In genomic region chr13:65940720-65941119, GRCh38 we compare ENCODE assay signal across 24 cellular contexts.
DNase-seq lines count a peak whose midpoint lies in the region; TF ChIP-seq lines count a peak whose summit lies in the region.
"Had no signal": no experiment of that assay in that cellular context is flagged by ENCODE, and none has a peak within 500 bp of the region (broad histone marks: within the 10 kb centered on the region; RNA-seq: fewer than 3 reads in every experiment).

No MANE protein-coding gene starts in this region.

- H3K4me2 ChIP-seq in neuronal stem cell (ENCODE audit: insufficient read depth, low read length, poor library complexity, severe bottlenecking) = no peak overlapping the region

- peaks cover 0 to 1% of the 10 kb centered on the region in 2 donors for H3K4me1 ChIP-seq in neuronal stem cell (ENCODE audit: control insufficient read depth in 2 of 2, insufficient read depth in 1 of 2, low read depth in 1 of 2, low read length in 2 of 2)
- H3K4me1 ChIP-seq: parathyroid adenoma, upper lobe of left lung had no signal

- no peak overlapping the region for H3K4me3 ChIP-seq in neuronal stem cell (ENCODE audit: low read length in 2 of 2)
- H3K4me3 ChIP-seq in WERI-Rb-1 (ENCODE audit: low read depth, low read length) = no peak overlapping the region
- H3K4me3 ChIP-seq: GM23248, upper lobe of left lung had no signal

- H3K4ac ChIP-seq in neuronal stem cell (ENCODE audit: low read length) = no peak overlapping the region

- no peak overlapping the region for H3K18ac ChIP-seq in neuronal stem cell (ENCODE audit: low read length)

- H3K27me3 ChIP-seq in neuronal stem cell (ENCODE audit: control insufficient read depth in 3 of 3, insufficient read depth in 3 of 3, low read depth in 1 of 3, low read length in 3 of 3) (no peaks in the 10 kb centered on the region), WERI-Rb-1 (ENCODE audit: insufficient read depth, low read depth, severe bottlenecking) (no peaks in the 10 kb centered on the region)
- H3K27me3 ChIP-seq: BE2C, upper lobe of left lung had no signal

- no peak overlapping the region for H3K27ac ChIP-seq in neuronal stem cell (replicated peaks; ENCODE audit: low read length)
- H3K27ac ChIP-seq in WERI-Rb-1 = no peak overlapping the region
- H3K27ac ChIP-seq: GM23248, parathyroid adenoma, upper lobe of left lung had no signal

- no peaks in the 10 kb centered on the region for H3K4me1 Mint-ChIP-seq in activated CD4-positive, alpha-beta T cell treated with anti-CD3 and anti-CD28 coated beads, Interleukin-2, amount 10 ng/mL, durations not matched to agents 7 days and 5 days
- H3K4me1 Mint-ChIP-seq: activated CD4-positive, alpha-beta T cell treated with anti-CD3 and anti-CD28 coated beads for 36 hours; T-cell had no signal

- H2AFZ ChIP-seq in neuronal stem cell (ENCODE audit: low read length) = peak overlapping the region; percentile 1
- H2AFZ ChIP-seq: GM23248, parathyroid adenoma had no signal

- H2BK12ac ChIP-seq in neuronal stem cell (ENCODE audit: low read length) = no peak overlapping the region

- no peak overlapping the region for H2BK15ac ChIP-seq in neuronal stem cell (ENCODE audit: low read length)

- no peak overlapping the region for H4K8ac ChIP-seq in neuronal stem cell (ENCODE audit: low read depth, low read length)

- POLR2A ChIA-PET in activated CD4-positive, alpha-beta T cell treated with anti-CD3 and anti-CD28 coated beads, Interleukin-2, amount 10 ng/mL, durations not matched to agents 7 days and 5 days (lab: Charles Lee) = no interaction called here

- no peak overlapping the region for H2BK5ac ChIP-seq in neuronal stem cell (ENCODE audit: low read length)

- H3K9ac ChIP-seq in neuronal stem cell (ENCODE audit: low read depth, low read length, poor library complexity) = no peak overlapping the region
- H3K9ac ChIP-seq: GM23248, parathyroid adenoma had no signal

- no peaks in the 10 kb centered on the region for H3K79me1 ChIP-seq in neuronal stem cell (ENCODE audit: low read depth, low read length)

- CTCF ChIA-PET in activated CD4-positive, alpha-beta T cell treated with anti-CD3 and anti-CD28 coated beads, Interleukin-2, amount 10 ng/mL, durations not matched to agents 7 days and 5 days (lab: Charles Lee) = no interaction called here

- no peaks in the 10 kb centered on the region for H3K9me3 ChIP-seq in neuronal stem cell (replicated peaks in 1 of 2; ENCODE audit: control insufficient read depth in 2 of 2, insufficient read depth in 1 of 2, low read depth in 1 of 2, low read length in 2 of 2)
- H3K9me3 ChIP-seq in WERI-Rb-1 (ENCODE audit: severe bottlenecking) = no peaks in the 10 kb centered on the region
- H3K9me3 ChIP-seq: BE2C, upper lobe of left lung had no signal

- no peak overlapping the region for H3K14ac ChIP-seq in neuronal stem cell (ENCODE audit: low read length)

- H3K36me3 ChIP-seq in neuronal stem cell (replicated peaks in 1 of 2; ENCODE audit: control insufficient read depth in 2 of 2, insufficient read depth in 2 of 2, low read length in 2 of 2) (no peaks in the 10 kb centered on the region), WERI-Rb-1 (no peaks in the 10 kb centered on the region)
- H3K36me3 ChIP-seq: BE2C, upper lobe of left lung had no signal

- no peak overlapping the region for H4K91ac ChIP-seq in neuronal stem cell (ENCODE audit: low read depth, low read length, poor library complexity)

- H3K36me3 Mint-ChIP-seq in activated CD4-positive, alpha-beta T cell treated with anti-CD3 and anti-CD28 coated beads, Interleukin-2, amount 10 ng/mL, durations not matched to agents 7 days and 5 days (ENCODE audit: low read depth) = no peaks in the 10 kb centered on the region
- H3K36me3 Mint-ChIP-seq: mesothelial cell of epicardium; natural killer cell treated with Interleukin-12 subunit alpha and Interleukin-12 subunit beta and Interleukin-15 and Interleukin-18, amount 100 ng/mL, for 72 hours; T-cell had no signal

- no peak overlapping the region for H2BK120ac ChIP-seq in neuronal stem cell (ENCODE audit: low read depth, low read length)

- H3K9me3 Mint-ChIP-seq in activated CD4-positive, alpha-beta T cell treated with anti-CD3 and anti-CD28 coated beads, Interleukin-2, amount 10 ng/mL, durations not matched to agents 7 days and 5 days = no peaks in the 10 kb centered on the region
- H3K9me3 Mint-ChIP-seq: HFFc6; mesothelial cell of epicardium; natural killer cell treated with Interleukin-12 subunit alpha and Interleukin-12 subunit beta and Interleukin-15 and Interleukin-18, amount 100 ng/mL, for 72 hours had no signal

- H2AK5ac ChIP-seq in neuronal stem cell (ENCODE audit: low read depth, low read length) = no peak overlapping the region

- TF ChIP-seq CTCF in WERI-Rb-1 (IDR thresholded peaks at IDR 0.05; ENCODE audit: low read depth, low read length) = no peak

- no peaks in the 10 kb centered on the region for H3K27me3 Mint-ChIP-seq in activated CD4-positive, alpha-beta T cell treated with anti-CD3 and anti-CD28 coated beads, Interleukin-2, amount 10 ng/mL, durations not matched to agents 7 days and 5 days
- H3K27me3 Mint-ChIP-seq: activated CD4-positive, alpha-beta T cell treated with anti-CD3 and anti-CD28 coated beads for 36 hours; natural killer cell treated with Interleukin-12 subunit alpha and Interleukin-12 subunit beta and Interleukin-15 and Interleukin-18, amount 100 ng/mL, for 72 hours; T-cell had no signal

- H3K27ac Mint-ChIP-seq in activated CD4-positive, alpha-beta T cell treated with anti-CD3 and anti-CD28 coated beads, Interleukin-2, amount 10 ng/mL, durations not matched to agents 7 days and 5 days = no peak overlapping the region
- H3K27ac Mint-ChIP-seq: activated CD4-positive, alpha-beta T cell treated with anti-CD3 and anti-CD28 coated beads for 36 hours; activated naive CD4-positive, alpha-beta T cell treated with anti-CD3 and anti-CD28 coated beads for 36 hours; HFFc6; mesothelial cell of epicardium; natural killer cell treated with Interleukin-12 subunit alpha and Interleukin-12 subunit beta and Interleukin-15 and Interleukin-18, amount 100 ng/mL, for 72 hours; T-cell had no signal

- WGBS in neuronal stem cell (ENCODE audit: extremely low coverage in 2 of 2, insufficient read length in 2 of 2, insufficient replicate concordance in 1 of 2), 2 donors = no CpG with 5 or more reads among the region's 3 CpGs

- peak; percentile 2 for DNase-seq in NCI-H2227 (lab: John Stamatoyannopoulos, UW; ENCODE audit: unreplicated experiment)
- no peak for DNase-seq in NCI-H2227 treated with DMSO at 0.1 percent for 48 hours (lab: John Stamatoyannopoulos, UW)
- peak; percentile 5 for DNase-seq in NCI-H2107 (lab: John Stamatoyannopoulos, UW)
- peak; percentile 93 for DNase-seq in SHP77 treated with DMSO at 0.1 percent for 48 hours (lab: John Stamatoyannopoulos, UW)
- DNase-seq in neuronal stem cell (ENCODE audit: low spot score) = no peak
- DNase-seq in medulla oblongata (ENCODE audit: extremely low spot score) = no peak
- DNase-seq in WERI-Rb-1 = no peak
- DNase-seq in activated CD4-positive, alpha-beta T cell treated with anti-CD3 and anti-CD28 coated beads, Interleukin-2, amount 10 ng/mL, durations not matched to agents 7 days and 5 days = no peak
- DNase-seq: activated CD4-positive, alpha-beta T cell treated with anti-CD3 and anti-CD28 coated beads for 36 hours; activated naive CD4-positive, alpha-beta T cell treated with anti-CD3 and anti-CD28 coated beads for 36 hours; activated T-cell treated with anti-CD3 and anti-CD28 coated beads, Interleukin-2, amount 50 U/mL, for 48 hours; amniotic stem cell; BE2C; cortex of kidney; GM23248; HFFc6; NCI-H187; NCI-H526 treated with DMSO at 0.1 percent for 48 hours; SIG-M5; T-cell; upper lobe of left lung had no signal

- no peak overlapping the region for H3K23ac ChIP-seq in neuronal stem cell (ENCODE audit: low read depth, low read length, poor library complexity)

- no peak overlapping the region for H3K4me3 Mint-ChIP-seq in activated CD4-positive, alpha-beta T cell treated with anti-CD3 and anti-CD28 coated beads, Interleukin-2, amount 10 ng/mL, durations not matched to agents 7 days and 5 days
- H3K4me3 Mint-ChIP-seq: activated CD4-positive, alpha-beta T cell treated with anti-CD3 and anti-CD28 coated beads for 36 hours; activated naive CD4-positive, alpha-beta T cell treated with anti-CD3 and anti-CD28 coated beads for 36 hours; HFFc6; mesothelial cell of epicardium; natural killer cell treated with Interleukin-12 subunit alpha and Interleukin-12 subunit beta and Interleukin-15 and Interleukin-18, amount 100 ng/mL, for 72 hours; T-cell had no signal

Comparison
In these comparisons a context has a peak if more than half of its experiments do, and no peak if none do; other contexts are left out.
1. DNase-seq: peak in NCI-H2227 (single experiment), NCI-H2107 (single experiment) and SHP77 treated with DMSO at 0.1 percent for 48 hours (single experiment); none in NCI-H2227 treated with DMSO at 0.1 percent for 48 hours (single experiment), neuronal stem cell (single experiment), medulla oblongata (single experiment), WERI-Rb-1 (single experiment) and activated CD4-positive, alpha-beta T cell treated with anti-CD3 and anti-CD28 coated beads, Interleukin-2, amount 10 ng/mL, durations not matched to agents 7 days and 5 days (single experiment).